In the genomic region with DNA sequence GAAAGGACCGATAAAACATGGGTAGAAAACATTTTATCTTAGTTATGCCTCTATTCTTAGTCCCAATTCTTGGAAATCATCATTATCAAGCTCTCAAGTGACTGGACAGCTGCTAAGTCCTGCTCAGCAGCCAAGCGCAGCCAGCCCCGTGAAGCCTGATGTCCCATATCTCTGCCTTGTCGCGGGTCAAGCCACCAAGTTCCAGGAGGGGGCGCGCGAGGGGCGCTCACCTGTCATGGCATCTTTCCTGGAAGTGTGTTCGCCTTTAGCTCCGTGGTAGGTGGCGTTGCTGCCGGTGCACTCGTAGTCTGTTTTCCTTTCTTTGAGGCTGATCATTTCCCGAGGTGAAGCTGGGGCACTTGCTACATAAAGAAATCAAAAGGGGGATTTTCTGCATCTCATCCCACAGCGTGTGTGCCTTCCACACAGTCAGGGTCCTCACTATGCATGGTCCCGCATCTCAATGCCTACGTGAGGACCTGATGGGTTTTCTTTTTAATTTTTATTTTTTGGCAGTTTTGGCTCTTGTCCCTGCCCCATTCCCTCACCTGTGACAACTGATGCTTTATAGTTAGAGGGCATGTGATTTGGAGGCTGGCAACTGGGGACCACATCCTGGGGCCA, we compare ENCODE assay signal across 1 cellular context.
TF ChIP-seq lines count a peak whose summit lies in the region.

No MANE protein-coding gene starts in this region.

TF ChIP-seq in GM12878, 131 proteins besides CTCF, POLR2A, EP300 and RAD21 (continued from another document):
- TF ChIP-seq, protein P1, sequence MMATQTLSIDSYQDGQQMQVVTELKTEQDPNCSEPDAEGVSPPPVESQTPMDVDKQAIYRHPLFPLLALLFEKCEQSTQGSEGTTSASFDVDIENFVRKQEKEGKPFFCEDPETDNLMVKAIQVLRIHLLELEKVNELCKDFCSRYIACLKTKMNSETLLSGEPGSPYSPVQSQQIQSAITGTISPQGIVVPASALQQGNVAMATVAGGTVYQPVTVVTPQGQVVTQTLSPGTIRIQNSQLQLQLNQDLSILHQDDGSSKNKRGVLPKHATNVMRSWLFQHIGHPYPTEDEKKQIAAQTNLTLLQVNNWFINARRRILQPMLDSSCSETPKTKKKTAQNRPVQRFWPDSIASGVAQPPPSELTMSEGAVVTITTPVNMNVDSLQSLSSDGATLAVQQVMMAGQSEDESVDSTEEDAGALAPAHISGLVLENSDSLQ (IDR thresholded peaks at IDR 0.05), result no peak
- TF ChIP-seq SMC3 (IDR thresholded peaks at IDR 0.05; ENCODE audit: borderline replicate concordance, low read length), result peak; percentile 72
- TF ChIP-seq, protein P2, sequence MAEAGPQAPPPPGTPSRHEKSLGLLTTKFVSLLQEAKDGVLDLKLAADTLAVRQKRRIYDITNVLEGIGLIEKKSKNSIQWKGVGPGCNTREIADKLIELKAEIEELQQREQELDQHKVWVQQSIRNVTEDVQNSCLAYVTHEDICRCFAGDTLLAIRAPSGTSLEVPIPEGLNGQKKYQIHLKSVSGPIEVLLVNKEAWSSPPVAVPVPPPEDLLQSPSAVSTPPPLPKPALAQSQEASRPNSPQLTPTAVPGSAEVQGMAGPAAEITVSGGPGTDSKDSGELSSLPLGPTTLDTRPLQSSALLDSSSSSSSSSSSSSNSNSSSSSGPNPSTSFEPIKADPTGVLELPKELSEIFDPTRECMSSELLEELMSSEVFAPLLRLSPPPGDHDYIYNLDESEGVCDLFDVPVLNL (IDR thresholded peaks at IDR 0.05; ENCODE audit: low read depth, low read length), result no peak
- TF ChIP-seq, protein P3, sequence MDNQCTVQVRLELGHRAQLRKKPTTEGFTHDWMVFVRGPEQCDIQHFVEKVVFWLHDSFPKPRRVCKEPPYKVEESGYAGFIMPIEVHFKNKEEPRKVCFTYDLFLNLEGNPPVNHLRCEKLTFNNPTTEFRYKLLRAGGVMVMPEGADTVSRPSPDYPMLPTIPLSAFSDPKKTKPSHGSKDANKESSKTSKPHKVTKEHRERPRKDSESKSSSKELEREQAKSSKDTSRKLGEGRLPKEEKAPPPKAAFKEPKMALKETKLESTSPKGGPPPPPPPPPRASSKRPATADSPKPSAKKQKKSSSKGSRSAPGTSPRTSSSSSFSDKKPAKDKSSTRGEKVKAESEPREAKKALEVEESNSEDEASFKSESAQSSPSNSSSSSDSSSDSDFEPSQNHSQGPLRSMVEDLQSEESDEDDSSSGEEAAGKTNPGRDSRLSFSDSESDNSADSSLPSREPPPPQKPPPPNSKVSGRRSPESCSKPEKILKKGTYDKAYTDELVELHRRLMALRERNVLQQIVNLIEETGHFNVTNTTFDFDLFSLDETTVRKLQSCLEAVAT (IDR thresholded peaks at IDR 0.05), result no peak
- no peak for TF ChIP-seq NR2C2 (IDR thresholded peaks at IDR 0.05; ENCODE audit: borderline replicate concordance, control insufficient read depth, insufficient read length, low read depth)
- no peak for TF ChIP-seq FOXK2 (IDR thresholded peaks at IDR 0.05)
- no peak for TF ChIP-seq TCF3 (IDR thresholded peaks at IDR 0.05; ENCODE audit: borderline replicate concordance, insufficient read depth, low read depth, low read length)
- 0 out of 2 replicates have a peak, but pooled peaks have one; percentile 18 for TF ChIP-seq IRF4 (IDR thresholded peaks at IDR 0.05; ENCODE audit: low read depth, low read length)
- no peak for TF ChIP-seq MTA2 (IDR thresholded peaks at IDR 0.05; ENCODE audit: low read depth)
- TF ChIP-seq, protein P4, sequence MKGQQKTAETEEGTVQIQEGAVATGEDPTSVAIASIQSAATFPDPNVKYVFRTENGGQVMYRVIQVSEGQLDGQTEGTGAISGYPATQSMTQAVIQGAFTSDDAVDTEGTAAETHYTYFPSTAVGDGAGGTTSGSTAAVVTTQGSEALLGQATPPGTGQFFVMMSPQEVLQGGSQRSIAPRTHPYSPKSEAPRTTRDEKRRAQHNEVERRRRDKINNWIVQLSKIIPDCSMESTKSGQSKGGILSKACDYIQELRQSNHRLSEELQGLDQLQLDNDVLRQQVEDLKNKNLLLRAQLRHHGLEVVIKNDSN (IDR thresholded peaks at IDR 0.05; ENCODE audit: borderline replicate concordance, extremely low read length, insufficient read depth, low read depth, low read length), result no peak
- no peak for TF ChIP-seq ZNF217 (IDR thresholded peaks at IDR 0.05)
- 0 out of 2 replicates have a peak, but pooled peaks have one; percentile 35 for TF ChIP-seq RB1 (IDR thresholded peaks at IDR 0.05; ENCODE audit: borderline replicate concordance)
- no peak for TF ChIP-seq POU2F2 (IDR thresholded peaks at IDR 0.05; ENCODE audit: borderline replicate concordance, low read depth, low read length)
- peak; percentile 84 for TF ChIP-seq YY1 (IDR thresholded peaks at IDR 0.05; ENCODE audit: low read depth, low read length)
- no peak for TF ChIP-seq BCL11A (IDR thresholded peaks at IDR 0.05; ENCODE audit: low read depth, low read length)
- TF ChIP-seq, protein P5, sequence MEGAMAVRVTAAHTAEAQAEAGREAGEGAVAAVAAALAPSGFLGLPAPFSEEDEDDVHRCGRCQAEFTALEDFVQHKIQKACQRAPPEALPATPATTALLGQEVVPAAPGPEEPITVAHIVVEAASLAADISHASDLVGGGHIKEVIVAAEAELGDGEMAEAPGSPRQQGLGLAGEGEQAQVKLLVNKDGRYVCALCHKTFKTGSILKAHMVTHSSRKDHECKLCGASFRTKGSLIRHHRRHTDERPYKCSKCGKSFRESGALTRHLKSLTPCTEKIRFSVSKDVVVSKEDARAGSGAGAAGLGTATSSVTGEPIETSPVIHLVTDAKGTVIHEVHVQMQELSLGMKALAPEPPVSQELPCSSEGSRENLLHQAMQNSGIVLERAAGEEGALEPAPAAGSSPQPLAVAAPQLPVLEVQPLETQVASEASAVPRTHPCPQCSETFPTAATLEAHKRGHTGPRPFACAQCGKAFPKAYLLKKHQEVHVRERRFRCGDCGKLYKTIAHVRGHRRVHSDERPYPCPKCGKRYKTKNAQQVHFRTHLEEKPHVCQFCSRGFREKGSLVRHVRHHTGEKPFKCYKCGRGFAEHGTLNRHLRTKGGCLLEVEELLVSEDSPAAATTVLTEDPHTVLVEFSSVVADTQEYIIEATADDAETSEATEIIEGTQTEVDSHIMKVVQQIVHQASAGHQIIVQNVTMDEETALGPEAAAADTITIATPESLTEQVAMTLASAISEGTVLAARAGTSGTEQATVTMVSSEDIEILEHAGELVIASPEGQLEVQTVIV (IDR thresholded peaks at IDR 0.05; ENCODE audit: borderline replicate concordance, partially characterized antibody), result no peak
- no peak for TF ChIP-seq ETV6 (conservative IDR thresholded peaks at IDR 0.05 in 1 of 2, IDR thresholded peaks at IDR 0.05 in 1 of 2; ENCODE audit: borderline replicate concordance in 1 of 2, low read depth in 1 of 2)
- TF ChIP-seq JUND (IDR thresholded peaks at IDR 0.05; ENCODE audit: low read depth, low read length), result no peak
- TF ChIP-seq, protein P6, sequence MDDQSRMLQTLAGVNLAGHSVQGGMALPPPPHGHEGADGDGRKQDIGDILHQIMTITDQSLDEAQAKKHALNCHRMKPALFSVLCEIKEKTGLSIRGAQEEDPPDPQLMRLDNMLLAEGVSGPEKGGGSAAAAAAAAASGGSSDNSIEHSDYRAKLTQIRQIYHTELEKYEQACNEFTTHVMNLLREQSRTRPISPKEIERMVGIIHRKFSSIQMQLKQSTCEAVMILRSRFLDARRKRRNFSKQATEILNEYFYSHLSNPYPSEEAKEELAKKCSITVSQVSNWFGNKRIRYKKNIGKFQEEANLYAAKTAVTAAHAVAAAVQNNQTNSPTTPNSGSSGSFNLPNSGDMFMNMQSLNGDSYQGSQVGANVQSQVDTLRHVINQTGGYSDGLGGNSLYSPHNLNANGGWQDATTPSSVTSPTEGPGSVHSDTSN (IDR thresholded peaks at IDR 0.05; ENCODE audit: insufficient replicate concordance, low read depth, low read length), result no peak
- TF ChIP-seq ZNF24 (IDR thresholded peaks at IDR 0.05), result no peak
- TF ChIP-seq MTA3 (IDR thresholded peaks at IDR 0.05; ENCODE audit: borderline replicate concordance, low read length), result no peak
- TF ChIP-seq, protein P7, sequence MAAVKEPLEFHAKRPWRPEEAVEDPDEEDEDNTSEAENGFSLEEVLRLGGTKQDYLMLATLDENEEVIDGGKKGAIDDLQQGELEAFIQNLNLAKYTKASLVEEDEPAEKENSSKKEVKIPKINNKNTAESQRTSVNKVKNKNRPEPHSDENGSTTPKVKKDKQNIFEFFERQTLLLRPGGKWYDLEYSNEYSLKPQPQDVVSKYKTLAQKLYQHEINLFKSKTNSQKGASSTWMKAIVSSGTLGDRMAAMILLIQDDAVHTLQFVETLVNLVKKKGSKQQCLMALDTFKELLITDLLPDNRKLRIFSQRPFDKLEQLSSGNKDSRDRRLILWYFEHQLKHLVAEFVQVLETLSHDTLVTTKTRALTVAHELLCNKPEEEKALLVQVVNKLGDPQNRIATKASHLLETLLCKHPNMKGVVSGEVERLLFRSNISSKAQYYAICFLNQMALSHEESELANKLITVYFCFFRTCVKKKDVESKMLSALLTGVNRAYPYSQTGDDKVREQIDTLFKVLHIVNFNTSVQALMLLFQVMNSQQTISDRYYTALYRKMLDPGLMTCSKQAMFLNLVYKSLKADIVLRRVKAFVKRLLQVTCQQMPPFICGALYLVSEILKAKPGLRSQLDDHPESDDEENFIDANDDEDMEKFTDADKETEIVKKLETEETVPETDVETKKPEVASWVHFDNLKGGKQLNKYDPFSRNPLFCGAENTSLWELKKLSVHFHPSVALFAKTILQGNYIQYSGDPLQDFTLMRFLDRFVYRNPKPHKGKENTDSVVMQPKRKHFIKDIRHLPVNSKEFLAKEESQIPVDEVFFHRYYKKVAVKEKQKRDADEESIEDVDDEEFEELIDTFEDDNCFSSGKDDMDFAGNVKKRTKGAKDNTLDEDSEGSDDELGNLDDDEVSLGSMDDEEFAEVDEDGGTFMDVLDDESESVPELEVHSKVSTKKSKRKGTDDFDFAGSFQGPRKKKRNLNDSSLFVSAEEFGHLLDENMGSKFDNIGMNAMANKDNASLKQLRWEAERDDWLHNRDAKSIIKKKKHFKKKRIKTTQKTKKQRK (IDR thresholded peaks at IDR 0.05; ENCODE audit: low read depth, low read length), result no peak
- TF ChIP-seq RCOR1 (conservative IDR thresholded peaks at IDR 0.05; ENCODE audit: low read depth, low read length), result no peak
- no peak for TF ChIP-seq DPF2 (IDR thresholded peaks at IDR 0.05)
- no peak for TF ChIP-seq LARP7 (IDR thresholded peaks at IDR 0.05)
- TF ChIP-seq SP1 (IDR thresholded peaks at IDR 0.05; ENCODE audit: low read depth, low read length), result no peak
- no peak for TF ChIP-seq CBFB (IDR thresholded peaks at IDR 0.05; ENCODE audit: low read depth)
- TF ChIP-seq, protein P8, sequence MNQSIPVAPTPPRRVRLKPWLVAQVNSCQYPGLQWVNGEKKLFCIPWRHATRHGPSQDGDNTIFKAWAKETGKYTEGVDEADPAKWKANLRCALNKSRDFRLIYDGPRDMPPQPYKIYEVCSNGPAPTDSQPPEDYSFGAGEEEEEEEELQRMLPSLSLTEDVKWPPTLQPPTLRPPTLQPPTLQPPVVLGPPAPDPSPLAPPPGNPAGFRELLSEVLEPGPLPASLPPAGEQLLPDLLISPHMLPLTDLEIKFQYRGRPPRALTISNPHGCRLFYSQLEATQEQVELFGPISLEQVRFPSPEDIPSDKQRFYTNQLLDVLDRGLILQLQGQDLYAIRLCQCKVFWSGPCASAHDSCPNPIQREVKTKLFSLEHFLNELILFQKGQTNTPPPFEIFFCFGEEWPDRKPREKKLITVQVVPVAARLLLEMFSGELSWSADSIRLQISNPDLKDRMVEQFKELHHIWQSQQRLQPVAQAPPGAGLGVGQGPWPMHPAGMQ (IDR thresholded peaks at IDR 0.05; ENCODE audit: borderline replicate concordance), result no peak
- TF ChIP-seq, protein P9, sequence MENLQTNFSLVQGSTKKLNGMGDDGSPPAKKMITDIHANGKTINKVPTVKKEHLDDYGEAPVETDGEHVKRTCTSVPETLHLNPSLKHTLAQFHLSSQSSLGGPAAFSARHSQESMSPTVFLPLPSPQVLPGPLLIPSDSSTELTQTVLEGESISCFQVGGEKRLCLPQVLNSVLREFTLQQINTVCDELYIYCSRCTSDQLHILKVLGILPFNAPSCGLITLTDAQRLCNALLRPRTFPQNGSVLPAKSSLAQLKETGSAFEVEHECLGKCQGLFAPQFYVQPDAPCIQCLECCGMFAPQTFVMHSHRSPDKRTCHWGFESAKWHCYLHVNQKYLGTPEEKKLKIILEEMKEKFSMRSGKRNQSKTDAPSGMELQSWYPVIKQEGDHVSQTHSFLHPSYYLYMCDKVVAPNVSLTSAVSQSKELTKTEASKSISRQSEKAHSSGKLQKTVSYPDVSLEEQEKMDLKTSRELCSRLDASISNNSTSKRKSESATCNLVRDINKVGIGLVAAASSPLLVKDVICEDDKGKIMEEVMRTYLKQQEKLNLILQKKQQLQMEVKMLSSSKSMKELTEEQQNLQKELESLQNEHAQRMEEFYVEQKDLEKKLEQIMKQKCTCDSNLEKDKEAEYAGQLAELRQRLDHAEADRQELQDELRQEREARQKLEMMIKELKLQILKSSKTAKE (IDR thresholded peaks at IDR 0.05; ENCODE audit: low read depth, poor library complexity, severe bottlenecking), result no peak
- no peak for TF ChIP-seq BACH1 (IDR thresholded peaks at IDR 0.05; ENCODE audit: borderline replicate concordance)
- TF ChIP-seq CREB1 (IDR thresholded peaks at IDR 0.05; ENCODE audit: low read depth), result no peak
- TF ChIP-seq, protein P10, sequence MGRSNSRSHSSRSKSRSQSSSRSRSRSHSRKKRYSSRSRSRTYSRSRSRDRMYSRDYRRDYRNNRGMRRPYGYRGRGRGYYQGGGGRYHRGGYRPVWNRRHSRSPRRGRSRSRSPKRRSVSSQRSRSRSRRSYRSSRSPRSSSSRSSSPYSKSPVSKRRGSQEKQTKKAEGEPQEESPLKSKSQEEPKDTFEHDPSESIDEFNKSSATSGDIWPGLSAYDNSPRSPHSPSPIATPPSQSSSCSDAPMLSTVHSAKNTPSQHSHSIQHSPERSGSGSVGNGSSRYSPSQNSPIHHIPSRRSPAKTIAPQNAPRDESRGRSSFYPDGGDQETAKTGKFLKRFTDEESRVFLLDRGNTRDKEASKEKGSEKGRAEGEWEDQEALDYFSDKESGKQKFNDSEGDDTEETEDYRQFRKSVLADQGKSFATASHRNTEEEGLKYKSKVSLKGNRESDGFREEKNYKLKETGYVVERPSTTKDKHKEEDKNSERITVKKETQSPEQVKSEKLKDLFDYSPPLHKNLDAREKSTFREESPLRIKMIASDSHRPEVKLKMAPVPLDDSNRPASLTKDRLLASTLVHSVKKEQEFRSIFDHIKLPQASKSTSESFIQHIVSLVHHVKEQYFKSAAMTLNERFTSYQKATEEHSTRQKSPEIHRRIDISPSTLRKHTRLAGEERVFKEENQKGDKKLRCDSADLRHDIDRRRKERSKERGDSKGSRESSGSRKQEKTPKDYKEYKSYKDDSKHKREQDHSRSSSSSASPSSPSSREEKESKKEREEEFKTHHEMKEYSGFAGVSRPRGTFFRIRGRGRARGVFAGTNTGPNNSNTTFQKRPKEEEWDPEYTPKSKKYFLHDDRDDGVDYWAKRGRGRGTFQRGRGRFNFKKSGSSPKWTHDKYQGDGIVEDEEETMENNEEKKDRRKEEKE (IDR thresholded peaks at IDR 0.05), result no peak
